In genomic region chr17:7923290-7923628, GRCh38 we compare ENCODE assay signal across 9 cellular contexts. TPM values are rescaled to one million over a fixed set of nuclear protein-coding genes. Genes with fewer than 3 reads are reported as not detected.
DNase-seq lines count a peak whose midpoint lies in the region; ATAC-seq and TF ChIP-seq lines count a peak whose summit lies in the region.
"Had no signal": no experiment of that assay in that cellular context is flagged by ENCODE, and none has a peak within 500 bp of the region (broad histone marks: within the 10 kb centered on the region; RNA-seq: fewer than 3 reads in every experiment).

No MANE protein-coding gene starts in this region.

- H3K9me3 ChIP-seq in ES-I3 (ENCODE audit: control insufficient read depth, insufficient read depth, low read length): no peaks in the 10 kb centered on the region
- H3K9me3 ChIP-seq: SJCRH30 had no signal

- intact Hi-C loops in activated CD4-positive, alpha-beta memory T cell treated with anti-CD3 and anti-CD28 coated beads for 36 hours (cut with micrococcal nuclease): no loop called here

- H3K9ac ChIP-seq in ES-I3 (ENCODE audit: low read depth, low read length): peak overlapping the region; percentile 41; the same call in 1 of the 2 replicates

- H3K36me3 ChIP-seq in ES-I3 (ENCODE audit: insufficient read depth, low read length): no peaks in the 10 kb centered on the region
- H3K36me3 ChIP-seq: SJCRH30 had no signal

- no peak for TF ChIP-seq CTCF in glutamatergic neuron (IDR thresholded peaks at IDR 0.05; ENCODE audit: partially characterized antibody, unreplicated experiment)
- TF ChIP-seq CTCF in retinal pigment epithelial cell (conservative IDR thresholded peaks at IDR 0.05; ENCODE audit: low read depth, low read length): no peak

- peaks cover 19% of the 10 kb centered on the region for H3K4me1 Mint-ChIP-seq in activated CD4-positive, alpha-beta memory T cell treated with anti-CD3 and anti-CD28 coated beads for 36 hours (ENCODE audit: low read depth)
- H3K4me1 Mint-ChIP-seq in glutamatergic neuron (ENCODE audit: low read depth, unreplicated experiment): peaks cover 2% of the 10 kb centered on the region

- no peak for DNase-seq in activated CD4-positive, alpha-beta memory T cell treated with anti-CD3 and anti-CD28 coated beads for 36 hours
- DNase-seq in glutamatergic neuron: no peak
- DNase-seq in retinal pigment epithelial cell (ENCODE audit: low read depth): no peak
- no peak for DNase-seq in medulla oblongata (ENCODE audit: extremely low spot score)
- DNase-seq in NCI-H69 (lab: John Stamatoyannopoulos, UW): no peak
- DNase-seq: SJCRH30 had no signal

- no peak overlapping the region for H3K27ac Mint-ChIP-seq in activated CD4-positive, alpha-beta memory T cell treated with anti-CD3 and anti-CD28 coated beads for 36 hours
- no peak overlapping the region for H3K27ac Mint-ChIP-seq in glutamatergic neuron (ENCODE audit: unreplicated experiment)

- CTCF ChIA-PET in activated CD4-positive, alpha-beta memory T cell treated with anti-CD3 and anti-CD28 coated beads for 36 hours (lab: Charles Lee): interaction anchor here (0.8 to 1.7 kb wide), 5 partner anchors 8 to 88 kb away, joined by 3 to 6 read pairs (median 4); partner anchors contain the start of gene TRAPPC1

- no peaks in the 10 kb centered on the region for H3K4me1 ChIP-seq in ES-I3 (ENCODE audit: insufficient read depth, low read length)
- H3K4me1 ChIP-seq: SJCRH30 had no signal

- H3K4me3 Mint-ChIP-seq in activated CD4-positive, alpha-beta memory T cell treated with anti-CD3 and anti-CD28 coated beads for 36 hours: peak overlapping the region; percentile 63
- H3K4me3 Mint-ChIP-seq in glutamatergic neuron (ENCODE audit: unreplicated experiment): peak overlapping the region; percentile 83

- no peaks in the 10 kb centered on the region for H3K9me3 Mint-ChIP-seq in activated CD4-positive, alpha-beta memory T cell treated with anti-CD3 and anti-CD28 coated beads for 36 hours
- no peaks in the 10 kb centered on the region for H3K9me3 Mint-ChIP-seq in glutamatergic neuron (ENCODE audit: unreplicated experiment)

- no peaks in the 10 kb centered on the region for H3K27me3 Mint-ChIP-seq in activated CD4-positive, alpha-beta memory T cell treated with anti-CD3 and anti-CD28 coated beads for 36 hours
- peaks cover 7% of the 10 kb centered on the region for H3K27me3 Mint-ChIP-seq in glutamatergic neuron (ENCODE audit: unreplicated experiment)

- H3K36me3 Mint-ChIP-seq in activated CD4-positive, alpha-beta memory T cell treated with anti-CD3 and anti-CD28 coated beads for 36 hours: peaks cover 2% of the 10 kb centered on the region
- H3K36me3 Mint-ChIP-seq in glutamatergic neuron (ENCODE audit: unreplicated experiment): peaks cover 4% of the 10 kb centered on the region

- H3K4me3 ChIP-seq in retinal pigment epithelial cell (ENCODE audit: low read length): peak overlapping the region; percentile 40
- H3K4me3 ChIP-seq: SJCRH30 had no signal

- no peak for ATAC-seq in GM21360 (IDR thresholded peaks at IDR 0.05; ENCODE audit: unreplicated experiment)
- no peak for ATAC-seq in HG02852 (IDR thresholded peaks at IDR 0.05; ENCODE audit: unreplicated experiment)

- POLR2A ChIA-PET in activated CD4-positive, alpha-beta memory T cell treated with anti-CD3 and anti-CD28 coated beads for 36 hours (lab: Charles Lee): interaction anchor here (1.0 kb wide), 1 partner anchor 9 kb away, joined by 4 read pairs; the partner anchor contains the start of genes CNTROB and TRAPPC1

RNA-seq across cellular contexts. Expression of gene KCNAB3, which starts 6.4 kb away (rescaled TPM):
- 1 to 10 TPM; 4.9 to 5.3 TPM for total RNA-seq in activated CD4-positive, alpha-beta memory T cell treated with anti-CD3 and anti-CD28 coated beads for 36 hours
- total RNA-seq in glutamatergic neuron (ENCODE audit: unreplicated experiment): 12.3 TPM

RNA-seq across cellular contexts. Expression of gene RNF227, which starts 7.2 kb away (rescaled TPM):
- 1 to 10 TPM; 2.7 to 3.3 TPM for total RNA-seq in activated CD4-positive, alpha-beta memory T cell treated with anti-CD3 and anti-CD28 coated beads for 36 hours
- 0.49 TPM for total RNA-seq in glutamatergic neuron (ENCODE audit: unreplicated experiment)

RNA-seq across cellular contexts. Expression of gene TRAPPC1, which starts 8.5 kb away (rescaled TPM):
- total RNA-seq in activated CD4-positive, alpha-beta memory T cell treated with anti-CD3 and anti-CD28 coated beads for 36 hours: 100 to 1,000 TPM; 197 to 201 TPM
- total RNA-seq in glutamatergic neuron (ENCODE audit: unreplicated experiment): 214 TPM

RNA-seq across cellular contexts. Expression of gene CNTROB, which starts 8.7 kb away (rescaled TPM):
- 10 to 100 TPM; 45.9 to 50.1 TPM for total RNA-seq in activated CD4-positive, alpha-beta memory T cell treated with anti-CD3 and anti-CD28 coated beads for 36 hours
- total RNA-seq in glutamatergic neuron (ENCODE audit: unreplicated experiment): 55.7 TPM

RNA-seq across cellular contexts. Expression of gene CHD3, which starts 34.7 kb away (rescaled TPM):
- 100 to 1,000 TPM; 120 to 133 TPM for total RNA-seq in activated CD4-positive, alpha-beta memory T cell treated with anti-CD3 and anti-CD28 coated beads for 36 hours
- total RNA-seq in glutamatergic neuron (ENCODE audit: unreplicated experiment): 129 TPM
